Comparison of ENCODE assay signal across 1 cellular context in genomic region chr1:41423511-41424191, GRCh38.
TF ChIP-seq lines count a peak whose summit lies in the region.

No MANE protein-coding gene starts in this region.

TF ChIP-seq in GM23338, 12 proteins besides CTCF, POLR2A, EP300 and RAD21 (continued from another document):
- no peak for TF ChIP-seq REST (IDR thresholded peaks at IDR 0.05; ENCODE audit: unreplicated experiment)
- no peak for TF ChIP-seq CREB1 (CRISPR knock-in tag; IDR thresholded peaks at IDR 0.05; ENCODE audit: low read depth)
